ENCODE assay signal across 1 cellular context in genomic region chr6:132843316-132844040, GRCh38.
A peak's percentile ranks its signal among the peaks of the same experiment; 100 is the strongest.
TF ChIP-seq lines count a peak whose summit lies in the region.

No MANE protein-coding gene starts in this region.

TF ChIP-seq in HepG2, 621 proteins besides CTCF, POLR2A, EP300 and RAD21 (continued from another document and continues in another):
- TF ChIP-seq AHDC1 (CRISPR knock-in tag; IDR thresholded peaks at IDR 0.05; ENCODE audit: borderline replicate concordance) (no peak), FOXK2 (IDR thresholded peaks at IDR 0.05) (no peak), SIX1 (CRISPR knock-in tag; IDR thresholded peaks at IDR 0.05; ENCODE audit: borderline replicate concordance) (no peak), ATF7 (IDR thresholded peaks at IDR 0.05) (no peak), ATF7 (CRISPR knock-in tag; IDR thresholded peaks at IDR 0.05) (no peak), ZNF343 (CRISPR knock-in tag; IDR thresholded peaks at IDR 0.05) (no peak), PHF8 (CRISPR knock-in tag; IDR thresholded peaks at IDR 0.05) (no peak), RCOR2 (CRISPR knock-in tag; IDR thresholded peaks at IDR 0.05) (no peak), ZNF574 (CRISPR knock-in tag; IDR thresholded peaks at IDR 0.05) (no peak), HBP1 (CRISPR knock-in tag; IDR thresholded peaks at IDR 0.05; ENCODE audit: low read depth) (no peak), NONO (IDR thresholded peaks at IDR 0.05) (no peak), NONO (CRISPR knock-in tag; conservative IDR thresholded peaks at IDR 0.05) (no peak), ZSCAN12 (CRISPR knock-in tag; IDR thresholded peaks at IDR 0.05) (no peak), MAFK (conservative IDR thresholded peaks at IDR 0.05 in 1 of 2, IDR thresholded peaks at IDR 0.05 in 1 of 2; ENCODE audit: low read length in 2 of 2) (no peak), BCL3 (CRISPR knock-in tag; IDR thresholded peaks at IDR 0.05) (no peak), IKZF4 (CRISPR knock-in tag; IDR thresholded peaks at IDR 0.05; ENCODE audit: borderline replicate concordance, low read depth, not compliant biosample characterization) (no peak), SUZ12 (IDR thresholded peaks at IDR 0.05; ENCODE audit: low read depth, low read length) (no peak), ZNF451 (CRISPR knock-in tag; IDR thresholded peaks at IDR 0.05) (no peak), DPF2 (CRISPR knock-in tag; IDR thresholded peaks at IDR 0.05; ENCODE audit: borderline replicate concordance, low read depth) (no peak), SRY (CRISPR knock-in tag; IDR thresholded peaks at IDR 0.05) (no peak), ZNF792 (CRISPR knock-in tag; IDR thresholded peaks at IDR 0.05) (no peak), HMG20B (CRISPR knock-in tag; conservative IDR thresholded peaks at IDR 0.05) (no peak), ZFP36L1 (CRISPR knock-in tag; IDR thresholded peaks at IDR 0.05) (no peak), MAFG (CRISPR knock-in tag; IDR thresholded peaks at IDR 0.05) (no peak), THRA (CRISPR knock-in tag; IDR thresholded peaks at IDR 0.05; ENCODE audit: borderline replicate concordance) (peak; percentile 95; the same call in 1 of the 2 replicates), UBTF (CRISPR knock-in tag; IDR thresholded peaks at IDR 0.05) (no peak), TSC22D2 (CRISPR knock-in tag; IDR thresholded peaks at IDR 0.05; ENCODE audit: borderline replicate concordance) (no peak), NR0B2 (CRISPR knock-in tag; IDR thresholded peaks at IDR 0.05) (no peak), HNF1B (CRISPR knock-in tag; IDR thresholded peaks at IDR 0.05) (no peak), SMAD9 (CRISPR knock-in tag; IDR thresholded peaks at IDR 0.05) (no peak), SALL1 (CRISPR knock-in tag; IDR thresholded peaks at IDR 0.05) (peak; percentile 49; the same call in 1 of the 2 replicates), AKNA (CRISPR knock-in tag; IDR thresholded peaks at IDR 0.05; ENCODE audit: borderline replicate concordance) (no peak), RARG (CRISPR knock-in tag; IDR thresholded peaks at IDR 0.05; ENCODE audit: low read depth) (no peak), TCF12 (IDR thresholded peaks at IDR 0.05) (no peak), TCF12 (CRISPR knock-in tag; IDR thresholded peaks at IDR 0.05) (no peak), FOXA3 (CRISPR knock-in tag; IDR thresholded peaks at IDR 0.05) (peak; percentile 78; the same call in 1 of the 2 replicates), SNAPC2 (CRISPR knock-in tag; IDR thresholded peaks at IDR 0.05) (no peak), HES4 (CRISPR knock-in tag; IDR thresholded peaks at IDR 0.05; ENCODE audit: borderline replicate concordance) (no peak), ARID2 (CRISPR knock-in tag; IDR thresholded peaks at IDR 0.05; ENCODE audit: borderline replicate concordance) (no peak), ZNF138 (CRISPR knock-in tag; IDR thresholded peaks at IDR 0.05; ENCODE audit: low read depth) (no peak), BORCS8-MEF2B (CRISPR knock-in tag; IDR thresholded peaks at IDR 0.05) (no peak), MEF2D (CRISPR knock-in tag; IDR thresholded peaks at IDR 0.05) (no peak), SPEN (CRISPR knock-in tag; IDR thresholded peaks at IDR 0.05; ENCODE audit: low read depth) (no peak)
